Comparison of ENCODE assay signal across 8 cellular contexts in genomic region chr13:42039457-42039945, GRCh38. TPM values are rescaled to one million over a fixed set of nuclear protein-coding genes. Genes with fewer than 3 reads are reported as not detected.
DNase-seq lines count a peak whose midpoint lies in the region; ATAC-seq and TF ChIP-seq lines count a peak whose summit lies in the region.

No MANE protein-coding gene starts in this region.

- H3K9me3 ChIP-seq in CD8-positive, alpha-beta T cell (ENCODE audit: low read length), result no peaks in the 10 kb centered on the region
- H3K9me3 ChIP-seq in RWPE2 (ENCODE audit: severe bottlenecking), result no peaks in the 10 kb centered on the region

- peak overlapping the region; percentile 47 for H3K4me3 ChIP-seq in CD8-positive, alpha-beta T cell (ENCODE audit: low read depth, low read length)
- peak overlapping the region; percentile 87 for H3K4me3 ChIP-seq in RWPE2 (ENCODE audit: severe bottlenecking)

- no peak for DNase-seq in CD8-positive, alpha-beta T cell
- peak; percentile 12 for DNase-seq in H4 (ENCODE audit: low spot score)
- DNase-seq in RWPE2 (ENCODE audit: low spot score), result no peak
- DNase-seq in neural crest cell (ENCODE audit: low read depth, low spot score), result no peak
- DNase-seq in SHP77 treated with DMSO at 0.1 percent for 48 hours (lab: John Stamatoyannopoulos, UW), result no peak
- no peak for DNase-seq in cerebellar nuclear complex (lab: John Stamatoyannopoulos, UW)

- H3K27ac ChIP-seq in CD8-positive, alpha-beta T cell (ENCODE audit: low read depth, low read length), result peak overlapping the region; percentile 23
- peak overlapping the region; percentile 85 for H3K27ac ChIP-seq in RWPE2 (ENCODE audit: poor library complexity, severe bottlenecking)

- H3K36me3 ChIP-seq in CD8-positive, alpha-beta T cell (ENCODE audit: insufficient read depth, low read length), result no peaks in the 10 kb centered on the region
- no peaks in the 10 kb centered on the region for H3K36me3 ChIP-seq in RWPE2 (ENCODE audit: low read depth)

- no peaks in the 10 kb centered on the region for H3K27me3 Mint-ChIP-seq in CD8-positive, alpha-beta T cell (ENCODE audit: low read depth)
- peaks cover 19% of the 10 kb centered on the region for H3K27me3 Mint-ChIP-seq in neural crest cell (ENCODE audit: low read depth)

- intact Hi-C loops in CD8-positive, alpha-beta T cell (cut with DNase I, micrococcal nuclease), result no loop called here

- H3K27me3 ChIP-seq in CD8-positive, alpha-beta T cell (ENCODE audit: insufficient read depth, low read length), result no peaks in the 10 kb centered on the region
- H3K27me3 ChIP-seq in RWPE2 (ENCODE audit: insufficient read depth, poor library complexity, severe bottlenecking), result no peaks in the 10 kb centered on the region

- H3K4me3 Mint-ChIP-seq in CD8-positive, alpha-beta T cell, result peak overlapping the region; percentile 91
- H3K4me3 Mint-ChIP-seq in neural crest cell, result peak overlapping the region; percentile 90

- H3K9me3 Mint-ChIP-seq in CD8-positive, alpha-beta T cell, result no peaks in the 10 kb centered on the region
- peaks cover 6% of the 10 kb centered on the region for H3K9me3 Mint-ChIP-seq in neural crest cell

- POLR2A ChIA-PET in CD8-positive, alpha-beta T cell (lab: Charles Lee), result no interaction called here

- H3K4me1 ChIP-seq in CD8-positive, alpha-beta T cell (ENCODE audit: insufficient read depth, low read length), result peaks cover 9% of the 10 kb centered on the region
- H3K4me1 ChIP-seq in RWPE2 (ENCODE audit: insufficient read depth, poor library complexity, severe bottlenecking), result peaks cover 4% of the 10 kb centered on the region

- peak overlapping the region; percentile 72 for H3K27ac Mint-ChIP-seq in CD8-positive, alpha-beta T cell
- H3K27ac Mint-ChIP-seq in neural crest cell (ENCODE audit: unreplicated experiment), result peak overlapping the region; percentile 55

- no peak for TF ChIP-seq CTCF in CD8-positive, alpha-beta T cell (IDR thresholded peaks at IDR 0.05)
- TF ChIP-seq CTCF in RWPE2 (IDR thresholded peaks at IDR 0.05; ENCODE audit: poor library complexity, severe bottlenecking) (peak; percentile 12), neural crest cell (conservative IDR thresholded peaks at IDR 0.05) (peak; percentile 1)

- CTCF ChIA-PET in CD8-positive, alpha-beta T cell (lab: Charles Lee), result no interaction called here

- H3K36me3 Mint-ChIP-seq in CD8-positive, alpha-beta T cell, result peaks cover 5% of the 10 kb centered on the region
- H3K36me3 Mint-ChIP-seq in neural crest cell (ENCODE audit: low read depth), result peaks cover 6% of the 10 kb centered on the region

- peaks cover 16% of the 10 kb centered on the region for H3K4me1 Mint-ChIP-seq in CD8-positive, alpha-beta T cell (ENCODE audit: low read depth)
- H3K4me1 Mint-ChIP-seq in neural crest cell, result peaks cover 27% of the 10 kb centered on the region

- ATAC-seq in CD8-positive, alpha-beta T cell, result peak; percentile 6
- ATAC-seq in RWPE2 (ENCODE audit: low read depth) (peak; percentile 7), esophagus mucosa (peak; percentile 29), HG03565 (IDR thresholded peaks at IDR 0.05; ENCODE audit: unreplicated experiment) (no peak)

RNA-seq across cellular contexts. Expression of gene DGKH, which starts 8.9 kb away (rescaled TPM):
- total RNA-seq in CD8-positive, alpha-beta T cell, result 1 to 10 TPM; 5.2 to 5.4 TPM
- total RNA-seq in H4 (2014; rRNA removed; shearing (Covaris generic)), result 2.7 and 3.3 TPM in 2 replicates
- total RNA-seq in esophagus mucosa, result 15.9 TPM
- 10.0 and 12.4 TPM in 2 replicates for total RNA-seq in neural crest cell
